ENCODE assay signal across 12 cellular contexts in the genomic region with DNA sequence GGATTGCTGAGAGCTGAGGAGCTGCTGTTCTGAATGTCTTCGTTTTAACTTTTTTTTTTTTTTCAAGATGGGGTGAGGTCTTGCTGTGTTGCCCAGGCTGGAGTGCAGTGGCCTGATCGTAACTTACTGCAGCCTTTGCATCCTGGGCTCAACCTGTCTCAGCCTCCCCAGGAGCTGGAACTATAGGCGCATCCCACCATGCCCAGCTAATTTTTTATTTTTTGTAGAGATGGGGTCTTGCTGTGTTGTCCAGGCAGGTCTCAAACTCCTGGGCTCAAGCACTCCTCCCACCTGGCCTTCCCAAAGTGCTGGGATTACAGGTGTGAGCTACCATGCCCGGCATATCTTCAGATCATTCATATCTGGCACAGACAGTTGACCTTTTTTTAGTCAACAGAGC. TPM values are rescaled to one million over a fixed set of nuclear protein-coding genes. Genes with fewer than 3 reads are reported as not detected.
A peak's percentile ranks its signal among the peaks of the same experiment; 100 is the strongest.
DNase-seq lines count a peak whose midpoint lies in the region; ATAC-seq and TF ChIP-seq lines count a peak whose summit lies in the region.
"Had no signal": no experiment of that assay in that cellular context is flagged by ENCODE, and none has a peak within 500 bp of the region (broad histone marks: within the 10 kb centered on the region; RNA-seq: fewer than 3 reads in every experiment).

No MANE protein-coding gene starts in this region.

- no peak overlapping the region for H3K27ac ChIP-seq in GM23338 (ENCODE audit: low read depth)
- H3K27ac ChIP-seq in right cardiac atrium (ENCODE audit: low read length) = peak overlapping the region; percentile 84

- H3K9ac ChIP-seq in adipocyte (ENCODE audit: low read length) (peak overlapping the region; percentile 84), skeletal muscle satellite cell (ENCODE audit: low read depth, low read length) (peak overlapping the region; percentile 82)

- no peaks in the 10 kb centered on the region for H3K9me2 ChIP-seq in GM23338 (ENCODE audit: insufficient read depth)

- H3K4me1 ChIP-seq in GM23338 (ENCODE audit: insufficient read depth) (peaks cover 54% of the 10 kb centered on the region), adipocyte (ENCODE audit: control insufficient read depth, insufficient read depth, low read length) (peaks cover 97% of the 10 kb centered on the region), right cardiac atrium (ENCODE audit: control insufficient read depth, insufficient read depth, low read length) (peaks cover 14% of the 10 kb centered on the region), skeletal muscle satellite cell (ENCODE audit: control insufficient read depth, insufficient read depth, low read length) (peaks cover 91% of the 10 kb centered on the region)

- no peaks in the 10 kb centered on the region for H3K9me3 Mint-ChIP-seq in GM23338
- H3K9me3 Mint-ChIP-seq in stimulated activated naive B cell treated with anti-CD40 and anti-IgM and Interleukin-4, amounts not matched to agents 10 μg/mL and 1 μg/mL and 100 μg/mL, for 72 hours = no peaks in the 10 kb centered on the region
- H3K9me3 Mint-ChIP-seq: naive thymus-derived CD8-positive, alpha-beta T cell had no signal

- no peak for DNase-seq in GM23338 (ENCODE audit: low spot score)
- DNase-seq in adipocyte (ENCODE audit: low read depth) = no peak
- no peak for DNase-seq in right cardiac atrium
- no peak for DNase-seq in stimulated activated naive B cell treated with anti-CD40 and anti-IgM and Interleukin-4, amounts not matched to agents 10 μg/mL and 1 μg/mL and 100 μg/mL, for 72 hours
- DNase-seq in foreskin melanocyte = no peak
- no peak for DNase-seq in activated T-cell treated with anti-CD3 and anti-CD28 coated beads for 4 hours
- DNase-seq: naive thymus-derived CD8-positive, alpha-beta T cell; NCI-H1048; NCI-H510A; SIG-M5 had no signal

- H3K4me2 ChIP-seq in GM23338 = no peak overlapping the region
- H3K4me2 ChIP-seq in skeletal muscle satellite cell (ENCODE audit: low read length) = peak overlapping the region; percentile 77

- H3K27ac Mint-ChIP-seq in GM23338 = 0 out of 2 replicates have a peak overlapping the region, but pooled peaks have one; percentile 16
- no peak overlapping the region for H3K27ac Mint-ChIP-seq in stimulated activated naive B cell treated with anti-CD40 and anti-IgM and Interleukin-4, amounts not matched to agents 10 μg/mL and 1 μg/mL and 100 μg/mL, for 72 hours
- H3K27ac Mint-ChIP-seq: naive thymus-derived CD8-positive, alpha-beta T cell had no signal

- no peaks in the 10 kb centered on the region for H3K36me3 ChIP-seq in GM23338 (ENCODE audit: insufficient read depth)
- H3K36me3 ChIP-seq in adipocyte (ENCODE audit: control insufficient read depth, insufficient read depth, low read length, severe bottlenecking) = no peaks in the 10 kb centered on the region
- peaks cover 5% of the 10 kb centered on the region for H3K36me3 ChIP-seq in skeletal muscle satellite cell (ENCODE audit: insufficient read depth, low read length)

- no peak overlapping the region for H3K4me3 ChIP-seq in GM23338
- H3K4me3 ChIP-seq in adipocyte (ENCODE audit: low read length) = peak overlapping the region; percentile 72
- no peak overlapping the region for H3K4me3 ChIP-seq in right cardiac atrium (ENCODE audit: low read length)
- H3K4me3 ChIP-seq in skeletal muscle satellite cell (ENCODE audit: low read length) = peak overlapping the region; percentile 50

- no peak overlapping the region for H2AFZ ChIP-seq in GM23338

- peaks cover 100% of the 10 kb centered on the region for H3K79me2 ChIP-seq in GM23338 (replicated peaks; ENCODE audit: insufficient read depth)

- H3K4me3 Mint-ChIP-seq in GM23338 = no peak overlapping the region
- H3K4me3 Mint-ChIP-seq in stimulated activated naive B cell treated with anti-CD40 and anti-IgM and Interleukin-4, amounts not matched to agents 10 μg/mL and 1 μg/mL and 100 μg/mL, for 72 hours = no peak overlapping the region

- H3K27me3 Mint-ChIP-seq in GM23338 (ENCODE audit: insufficient read depth, low read depth, poor library complexity) = no peaks in the 10 kb centered on the region
- H3K27me3 Mint-ChIP-seq in stimulated activated naive B cell treated with anti-CD40 and anti-IgM and Interleukin-4, amounts not matched to agents 10 μg/mL and 1 μg/mL and 100 μg/mL, for 72 hours = no peaks in the 10 kb centered on the region

- H3K36me3 Mint-ChIP-seq in GM23338 (ENCODE audit: low read depth) = no peaks in the 10 kb centered on the region
- peaks cover 0 to 5% of the 10 kb centered on the region in 2 donors for H3K36me3 Mint-ChIP-seq in stimulated activated naive B cell treated with anti-CD40 and anti-IgM and Interleukin-4, amounts not matched to agents 10 μg/mL and 1 μg/mL and 100 μg/mL, for 72 hours
- H3K36me3 Mint-ChIP-seq: naive thymus-derived CD8-positive, alpha-beta T cell had no signal

- H3K4me1 Mint-ChIP-seq in GM23338 = peaks cover 53% of the 10 kb centered on the region
- H3K4me1 Mint-ChIP-seq in stimulated activated naive B cell treated with anti-CD40 and anti-IgM and Interleukin-4, amounts not matched to agents 10 μg/mL and 1 μg/mL and 100 μg/mL, for 72 hours = peaks cover 41 to 68% of the 10 kb centered on the region in 2 donors

- no peak for TF ChIP-seq CTCF in GM23338 (conservative IDR thresholded peaks at IDR 0.05; ENCODE audit: low read depth in 2 of 2)

- peaks cover 17% of the 10 kb centered on the region; the same call in 1 of the 2 replicates for H4K20me1 ChIP-seq in GM23338 (replicated peaks; ENCODE audit: insufficient read depth)

- no peaks in the 10 kb centered on the region for H3K9me3 ChIP-seq in adipocyte (ENCODE audit: control insufficient read depth, low read length)
- no peaks in the 10 kb centered on the region for H3K9me3 ChIP-seq in right cardiac atrium (ENCODE audit: control insufficient read depth, low read length)
- H3K9me3 ChIP-seq in skeletal muscle satellite cell (replicated peaks; ENCODE audit: low read length) = no peaks in the 10 kb centered on the region

- no peaks in the 10 kb centered on the region for H3K27me3 ChIP-seq in GM23338 (ENCODE audit: insufficient read depth)
- no peaks in the 10 kb centered on the region for H3K27me3 ChIP-seq in adipocyte (replicated peaks; ENCODE audit: control insufficient read depth, insufficient read depth, low read length)
- no peaks in the 10 kb centered on the region for H3K27me3 ChIP-seq in right cardiac atrium (ENCODE audit: control insufficient read depth, insufficient read depth)
- H3K27me3 ChIP-seq in skeletal muscle satellite cell (ENCODE audit: control insufficient read depth, insufficient read depth, low read length) = no peaks in the 10 kb centered on the region

- ATAC-seq in GM23338 (no peak), right cardiac atrium (no peak), HG03280 (IDR thresholded peaks at IDR 0.05; ENCODE audit: unreplicated experiment) (no peak)
- ATAC-seq in stimulated activated naive B cell treated with anti-CD40 and anti-IgM and Interleukin-4, amounts not matched to agents 10 μg/mL and 1 μg/mL and 100 μg/mL, for 72 hours (replicated peaks) = no peak
- ATAC-seq: naive thymus-derived CD8-positive, alpha-beta T cell had no signal

- intact Hi-C loops in right cardiac atrium (cut with DNase I) = loop anchor here in 2 of 4 donors (10.0 kb wide), 1 partner anchor 45 kb away; a partner anchor contains a TSS

- no peaks in the 10 kb centered on the region for H3F3A ChIP-seq in GM23338 (replicated peaks; ENCODE audit: low read depth)

- WGBS in right cardiac atrium = 75% methylated on average over 4 of the region's 4 CpGs

TF ChIP-seq in GM23338, 12 proteins besides CTCF, POLR2A, EP300 and RAD21 (continues in another document):
- TF ChIP-seq EZH2phosphoT487 (IDR thresholded peaks at IDR 0.05; ENCODE audit: unreplicated experiment) (no peak), JUNB (IDR thresholded peaks at IDR 0.05; ENCODE audit: unreplicated experiment) (no peak), ZNF331 (CRISPR knock-in tag; IDR thresholded peaks at IDR 0.05; ENCODE audit: low read depth) (no peak), ZNF114 (CRISPR knock-in tag; IDR thresholded peaks at IDR 0.05) (no peak), NANOG (IDR thresholded peaks at IDR 0.05; ENCODE audit: borderline replicate concordance) (no peak), POLR2AphosphoS5 (IDR thresholded peaks at IDR 0.05; ENCODE audit: low read depth) (no peak), CREB1 (CRISPR knock-in tag; IDR thresholded peaks at IDR 0.05; ENCODE audit: low read depth) (no peak)
- TF ChIP-seq, protein P1, sequence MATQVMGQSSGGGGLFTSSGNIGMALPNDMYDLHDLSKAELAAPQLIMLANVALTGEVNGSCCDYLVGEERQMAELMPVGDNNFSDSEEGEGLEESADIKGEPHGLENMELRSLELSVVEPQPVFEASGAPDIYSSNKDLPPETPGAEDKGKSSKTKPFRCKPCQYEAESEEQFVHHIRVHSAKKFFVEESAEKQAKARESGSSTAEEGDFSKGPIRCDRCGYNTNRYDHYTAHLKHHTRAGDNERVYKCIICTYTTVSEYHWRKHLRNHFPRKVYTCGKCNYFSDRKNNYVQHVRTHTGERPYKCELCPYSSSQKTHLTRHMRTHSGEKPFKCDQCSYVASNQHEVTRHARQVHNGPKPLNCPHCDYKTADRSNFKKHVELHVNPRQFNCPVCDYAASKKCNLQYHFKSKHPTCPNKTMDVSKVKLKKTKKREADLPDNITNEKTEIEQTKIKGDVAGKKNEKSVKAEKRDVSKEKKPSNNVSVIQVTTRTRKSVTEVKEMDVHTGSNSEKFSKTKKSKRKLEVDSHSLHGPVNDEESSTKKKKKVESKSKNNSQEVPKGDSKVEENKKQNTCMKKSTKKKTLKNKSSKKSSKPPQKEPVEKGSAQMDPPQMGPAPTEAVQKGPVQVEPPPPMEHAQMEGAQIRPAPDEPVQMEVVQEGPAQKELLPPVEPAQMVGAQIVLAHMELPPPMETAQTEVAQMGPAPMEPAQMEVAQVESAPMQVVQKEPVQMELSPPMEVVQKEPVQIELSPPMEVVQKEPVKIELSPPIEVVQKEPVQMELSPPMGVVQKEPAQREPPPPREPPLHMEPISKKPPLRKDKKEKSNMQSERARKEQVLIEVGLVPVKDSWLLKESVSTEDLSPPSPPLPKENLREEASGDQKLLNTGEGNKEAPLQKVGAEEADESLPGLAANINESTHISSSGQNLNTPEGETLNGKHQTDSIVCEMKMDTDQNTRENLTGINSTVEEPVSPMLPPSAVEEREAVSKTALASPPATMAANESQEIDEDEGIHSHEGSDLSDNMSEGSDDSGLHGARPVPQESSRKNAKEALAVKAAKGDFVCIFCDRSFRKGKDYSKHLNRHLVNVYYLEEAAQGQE (IDR thresholded peaks at IDR 0.05; ENCODE audit: unreplicated experiment) = no peak

RNA-seq across cellular contexts. Expression of a gene that starts 46.5 kb away (rescaled TPM):
- total RNA-seq in GM23338 (2014; rRNA removed; shearing (Covaris generic)) = 83.7 and 113 TPM in 2 replicates
- 13.8 and 14.9 TPM in 2 replicates for polyA plus RNA-seq in GM23338 (2016; fragmentation: Nextera tagmentation; extraction: Ambion mirVana)
- 10 to 100 TPM; 46.6 to 66.0 (median 55.5) TPM for total RNA-seq in right cardiac atrium
- 31.3 TPM for polyA plus RNA-seq in right cardiac atrium
- total RNA-seq in skeletal muscle satellite cell (2012; rRNA removed) = 692 and 744 TPM in 2 replicates

Comparison
In these comparisons a context has a peak if more than half of its experiments do, and no peak if none do; other contexts are left out.
1. H3K4me3 ChIP-seq: peak in adipocyte (single experiment) and skeletal muscle satellite cell (single experiment); none in GM23338 (single experiment) and right cardiac atrium (single experiment).